ENCODE assay signal across 13 cellular contexts in the genomic region with DNA sequence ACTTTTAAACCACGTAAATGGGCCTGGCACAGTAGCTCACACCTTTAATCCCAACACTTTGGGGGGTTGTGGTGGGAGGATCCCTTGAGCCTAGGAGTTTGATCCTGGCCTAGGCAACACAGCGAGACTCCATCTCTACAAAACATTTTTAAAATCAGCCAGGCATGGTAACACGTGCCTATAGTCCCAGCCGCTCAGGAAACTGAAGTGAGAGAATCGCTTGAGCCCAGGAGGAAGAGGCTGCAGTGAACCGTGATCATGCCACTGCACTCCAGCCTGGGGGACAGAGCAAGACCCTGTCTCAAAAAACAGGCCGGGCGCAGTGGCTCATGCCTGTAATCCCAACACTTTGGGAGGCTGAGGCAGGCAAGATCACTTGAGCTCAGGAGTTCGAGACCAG. TPM values are rescaled to one million over a fixed set of nuclear protein-coding genes. Genes with fewer than 3 reads are reported as not detected.
A peak's percentile ranks its signal among the peaks of the same experiment; 100 is the strongest.
DNase-seq lines count a peak whose midpoint lies in the region; ATAC-seq, FAIRE-seq and TF ChIP-seq lines count a peak whose summit lies in the region.
"Had no signal": no experiment of that assay in that cellular context is flagged by ENCODE, and none has a peak within 500 bp of the region (broad histone marks: within the 10 kb centered on the region; RNA-seq: fewer than 3 reads in every experiment).

No MANE protein-coding gene starts in this region.

- TF ChIP-seq CTCF in uterus (IDR thresholded peaks at IDR 0.05) = no peak

- peak; percentile 88 for ATAC-seq in GM21447 (IDR thresholded peaks at IDR 0.05; ENCODE audit: unreplicated experiment)
- ATAC-seq in HG03103 (IDR thresholded peaks at IDR 0.05; ENCODE audit: low read depth, unreplicated experiment) = peak; percentile 88

- H3K27ac ChIP-seq in uterus = no peak overlapping the region
- H3K27ac ChIP-seq: cardiac muscle cell, skin epidermis had no signal

- no peak for TF ChIP-seq POLR2A in uterus (IDR thresholded peaks at IDR 0.05)

- FAIRE-seq in GM18507 (lab: Jason Lieb, UNC) = peak; percentile 86

- H3K9me3 ChIP-seq in uterus = no peaks in the 10 kb centered on the region

- no peak overlapping the region for H3K4me3 ChIP-seq in uterus
- H3K4me3 ChIP-seq: cardiac muscle cell, skin epidermis had no signal

- H3K36me3 ChIP-seq in uterus = no peaks in the 10 kb centered on the region
- H3K36me3 ChIP-seq: cardiac muscle cell had no signal

- H3K4me1 ChIP-seq in uterus = peaks cover 0 to 3% of the 10 kb centered on the region in 2 donors

- DNase-seq in GM18507 (ENCODE audit: extremely low spot score, insufficient read length, low read depth) (no peak), kidney tubule cell (ENCODE audit: low spot score) (peak; percentile 41), Ammon's horn (ENCODE audit: low spot score) (no peak), uterus (no peak), DMS79 treated with DMSO at 0.1 percent for 48 hours (lab: John Stamatoyannopoulos, UW) (no peak), T1000 (lab: John Stamatoyannopoulos, UW) (no peak)
- DNase-seq: foreskin melanocyte; NCI-H524; stimulated activated naive CD4-positive, alpha-beta T cell had no signal

- H3K27me3 ChIP-seq in uterus = no peaks in the 10 kb centered on the region
- H3K27me3 ChIP-seq: cardiac muscle cell had no signal

- intact Hi-C loops in uterus (cut with DNase I; ENCODE audit: low total_unique reads) = no loop called here

RNA-seq across cellular contexts. Expression of a gene that starts 12.2 kb away (rescaled TPM):
- total RNA-seq in uterus = 10 to 100 TPM; 25.6 to 93.8 (median 52.7) TPM
